ENCODE assay signal across 8 cellular contexts in genomic region chr19:10086032-10086903, GRCh38. TPM values are rescaled to one million over a fixed set of nuclear protein-coding genes. Genes with fewer than 3 reads are reported as not detected.
DNase-seq lines count a peak whose midpoint lies in the region; ATAC-seq and TF ChIP-seq lines count a peak whose summit lies in the region.

TSS of gene SHFL (plus strand) at chr19:10086317. CDS start at chr19:10086428, 111 bp downstream.

- H3K4me2 ChIP-seq in osteoblast (ENCODE audit: insufficient read depth, low read length) = peak within 1 kb of the TSS; percentile 87

- peaks cover 4% of the 10 kb centered on the region for H4K20me1 ChIP-seq in osteoblast (ENCODE audit: insufficient read depth, low read length)

- H3K36me3 ChIP-seq in osteoblast (ENCODE audit: insufficient read depth, low read length) = no peaks in the 10 kb centered on the region
- H3K36me3 ChIP-seq in suprapubic skin = peaks cover 24% of the 10 kb centered on the region

- no peaks in the 10 kb centered on the region for H3K79me2 ChIP-seq in osteoblast (ENCODE audit: insufficient read depth, low read length)

- no peaks in the 10 kb centered on the region for H3K9me3 Mint-ChIP-seq in activated naive CD4-positive, alpha-beta T cell treated with anti-CD3 and anti-CD28 coated beads, Interleukin-2, amount 50 U/mL, for 24 hours

- no peaks in the 10 kb centered on the region for H3K27me3 ChIP-seq in osteoblast (ENCODE audit: insufficient read depth, low read length)
- no peaks in the 10 kb centered on the region for H3K27me3 ChIP-seq in suprapubic skin

- H3K4me3 ChIP-seq in AG04449 (ENCODE audit: low read depth, low read length) (peak within 1 kb of the TSS; percentile 89), osteoblast (ENCODE audit: insufficient read depth, low read length) (peak within 1 kb of the TSS; percentile 98), suprapubic skin (peak within 1 kb of the TSS; percentile 94)

- peak; percentile 84 for TF ChIP-seq POLR2A in GM18951 (IDR thresholded peaks at IDR 0.05; ENCODE audit: extremely low read depth, insufficient read depth, insufficient read length)
- TF ChIP-seq POLR2A in suprapubic skin (IDR thresholded peaks at IDR 0.05) = no peak

- DNase-seq in AG04449 (ENCODE audit: low read depth, low spot score) (no peak), SK-MEL-5 (ENCODE audit: low read depth, low spot score) (peak; percentile 54), glomerular visceral epithelial cell (ENCODE audit: extremely low spot score) (peak; percentile 66), osteoblast (ENCODE audit: insufficient read length, low spot score, missing footprints) (peak; percentile 98), suprapubic skin (ENCODE audit: low spot score in 2 of 2) (no peak)

- no peaks in the 10 kb centered on the region for H3K9me3 ChIP-seq in osteoblast (ENCODE audit: low read depth, low read length)
- H3K9me3 ChIP-seq in suprapubic skin = no peaks in the 10 kb centered on the region

- POLR2A ChIA-PET in AG04449 (lab: Yijun Ruan, JAX) = no interaction called here

- TF ChIP-seq CTCF in AG04449 (IDR thresholded peaks at IDR 0.05; ENCODE audit: insufficient read depth, low read length, missing control alignments) (no peak), osteoblast (IDR thresholded peaks at IDR 0.05; ENCODE audit: extremely low read depth, low read depth, low read length) (no peak), suprapubic skin (IDR thresholded peaks at IDR 0.05) (no peak)

- CTCF ChIA-PET in AG04449 (lab: Yijun Ruan, JAX) = interaction anchor here (0.9 kb wide), 1 partner anchor 143 kb away, joined by 3 read pairs; no protein-coding TSS in a partner anchor

- peak within 1 kb of the TSS; percentile 88 for H3K4me3 Mint-ChIP-seq in activated naive CD4-positive, alpha-beta T cell treated with anti-CD3 and anti-CD28 coated beads, Interleukin-2, amount 50 U/mL, for 24 hours

- peak; percentile 84 for ATAC-seq in HG03354 (IDR thresholded peaks at IDR 0.05; ENCODE audit: poor library complexity, severe bottlenecking, unreplicated experiment)

- H2AFZ ChIP-seq in osteoblast (ENCODE audit: low read length) = peak within 1 kb of the TSS; percentile 89

- H3K27ac ChIP-seq in osteoblast (ENCODE audit: low read depth, low read length) (peak within 1 kb of the TSS; percentile 70), suprapubic skin (peak within 1 kb of the TSS; percentile 81)

- no peaks in the 10 kb centered on the region for H3K27me3 Mint-ChIP-seq in activated naive CD4-positive, alpha-beta T cell treated with anti-CD3 and anti-CD28 coated beads, Interleukin-2, amount 50 U/mL, for 24 hours

- no peaks in the 10 kb centered on the region for H3K36me3 Mint-ChIP-seq in activated naive CD4-positive, alpha-beta T cell treated with anti-CD3 and anti-CD28 coated beads, Interleukin-2, amount 50 U/mL, for 24 hours

- peak within 1 kb of the TSS; percentile 86 for H3K27ac Mint-ChIP-seq in activated naive CD4-positive, alpha-beta T cell treated with anti-CD3 and anti-CD28 coated beads, Interleukin-2, amount 50 U/mL, for 24 hours

- in situ Hi-C loops in GM18951 (cut with MboI; ENCODE audit: low sequenced_read_pairs, unreplicated experiment) = no loop called here
- in situ Hi-C loops in SK-MEL-5 (cut with HindIII; ENCODE audit: low pct_unique_long_range_greater_than_20kb, low sequenced_read_pairs) = no loop called here

- H3K4me1 ChIP-seq in osteoblast (ENCODE audit: insufficient read depth, low read length) (peaks cover 3% of the 10 kb centered on the region), suprapubic skin (peaks cover 10% of the 10 kb centered on the region)

- TF ChIP-seq EP300 in suprapubic skin (IDR thresholded peaks at IDR 0.05) = no peak

- WGBS in suprapubic skin = 0% methylated on average over 13 of the region's 85 CpGs

- peaks cover 8% of the 10 kb centered on the region for H3K4me1 Mint-ChIP-seq in activated naive CD4-positive, alpha-beta T cell treated with anti-CD3 and anti-CD28 coated beads, Interleukin-2, amount 50 U/mL, for 24 hours

RNA-seq across cellular contexts. Expression of gene SHFL, which starts in this region (rescaled TPM):
- 22.8 and 24.3 TPM in 2 replicates for total RNA-seq in SK-MEL-5 (2014; rRNA removed; shearing (Covaris generic))
- polyA plus RNA-seq in SK-MEL-5 (2015; cell fraction: cytosol; rRNA removed) = 28.7 and 36.7 TPM in 2 replicates
- 239 and 268 TPM in 2 replicates for polyA plus RNA-seq in SK-MEL-5 (2015; cell fraction: nucleus; rRNA removed)
- 20.6 and 22.4 TPM in 2 replicates for total RNA-seq in osteoblast
- total RNA-seq in suprapubic skin = 10 to 100 TPM; 11.8 to 26.7 (median 22.3) TPM

Comparison
In these comparisons a context has a peak if more than half of its experiments do, and no peak if none do; other contexts are left out.
1. DNase-seq: peak in SK-MEL-5 (single experiment), glomerular visceral epithelial cell (single experiment) and osteoblast (single experiment); none in AG04449 (single experiment) and suprapubic skin (0 of 2).
2. Peak in every context shown above with its lines, with median percentiles within 50 percentile points of each other: H3K4me3 ChIP-seq.